ENCODE assay signal across 8 cellular contexts in genomic region chr6:43687437-43688347, GRCh38. TPM values are rescaled to one million over a fixed set of nuclear protein-coding genes. Genes with fewer than 3 reads are reported as not detected.
DNase-seq lines count a peak whose midpoint lies in the region; ATAC-seq and TF ChIP-seq lines count a peak whose summit lies in the region.

Gene MRPS18A, minus strand, starts transcription at chr6:43687791. Its CDS starts 12 bp downstream, at chr6:43687779.

- H3K27me3 Mint-ChIP-seq in H9 (ENCODE audit: low read depth), result no peaks in the 10 kb centered on the region; the same call in 1 of the 2 replicates

- H3K36me3 ChIP-seq in MG63, result no peaks in the 10 kb centered on the region; the same call in 1 of the 2 replicates
- H3K36me3 ChIP-seq in osteoblast (ENCODE audit: insufficient read depth, low read length), result no peaks in the 10 kb centered on the region
- H3K36me3 ChIP-seq in testis (ENCODE audit: low read depth, missing control alignments), result no peaks in the 10 kb centered on the region

- H3K56ac ChIP-seq in H9 (ENCODE audit: insufficient read length, low read depth, low read length), result peak within 1 kb of the TSS; percentile 9

- peak; percentile 47 for DNase-seq in GDM1 (lab: John Stamatoyannopoulos, UW)
- peak; percentile 89 for DNase-seq in H9
- DNase-seq in MG63, result peak; percentile 75
- peak; percentile 81 for DNase-seq in activated naive CD4-positive, alpha-beta T cell treated with anti-CD3 and anti-CD28 coated beads, Interleukin-2, amount 50 U/mL, for 16 hours
- DNase-seq in glomerular endothelial cell (ENCODE audit: extremely low read depth, low read depth, low spot score), result no peak
- DNase-seq in osteoblast (ENCODE audit: insufficient read length, low spot score, missing footprints), result peak; percentile 91
- peak; percentile 90 for DNase-seq in testis

- H2BK15ac ChIP-seq in H9 (ENCODE audit: low read depth, low read length), result no peak within 1 kb of the TSS

- H3K9me3 ChIP-seq in H9 (ENCODE audit: control insufficient read depth, low read depth, low read length) (no peaks in the 10 kb centered on the region), MG63 (no peaks in the 10 kb centered on the region), osteoblast (ENCODE audit: low read depth, low read length) (no peaks in the 10 kb centered on the region), testis (no peaks in the 10 kb centered on the region)

- peaks cover 13% of the 10 kb centered on the region for H3K79me1 ChIP-seq in H9 (ENCODE audit: insufficient read depth, low read depth, low read length, poor library complexity, severe bottlenecking)

- TF ChIP-seq CTCF in H9 (conservative IDR thresholded peaks at IDR 0.05), result no peak
- TF ChIP-seq CTCF in osteoblast (IDR thresholded peaks at IDR 0.05; ENCODE audit: extremely low read depth, low read depth, low read length), result no peak
- TF ChIP-seq CTCF in testis (IDR thresholded peaks at IDR 0.05), result no peak

- no peak within 1 kb of the TSS for H2BK20ac ChIP-seq in H9 (ENCODE audit: low read depth, low read length, poor library complexity, severe bottlenecking)

- no peaks in the 10 kb centered on the region for H3K27me3 ChIP-seq in H9 (ENCODE audit: insufficient read depth, low read length)
- H3K27me3 ChIP-seq in MG63, result no peaks in the 10 kb centered on the region
- H3K27me3 ChIP-seq in osteoblast (ENCODE audit: insufficient read depth, low read length), result no peaks in the 10 kb centered on the region
- H3K27me3 ChIP-seq in testis, result no peaks in the 10 kb centered on the region

- H3K4ac ChIP-seq in H9 (ENCODE audit: low read depth, low read length), result no peak within 1 kb of the TSS

- H4K20me1 ChIP-seq in H9 (ENCODE audit: control insufficient read depth, insufficient read depth, insufficient read length) (no peaks in the 10 kb centered on the region), osteoblast (ENCODE audit: insufficient read depth, low read length) (peaks cover 24% of the 10 kb centered on the region)

- H3K4me1 Mint-ChIP-seq in H9, result peaks cover 22 to 25% of the 10 kb centered on the region in 2 experiments

- no CpG with 5 or more reads among the region's 43 CpGs for WGBS in H9 (ENCODE audit: extremely low coverage, insufficient read length, low lambda C conversion rate)
- WGBS in testis, 2 donors, result 1 to 2% methylated on average over 18 to 43 of the region's 43 CpGs

- H3K27ac Mint-ChIP-seq in H9, result peak within 1 kb of the TSS; percentile 83 to 97 (median 91); a peak in 6 of 7 replicates

- H3K23ac ChIP-seq in H9 (ENCODE audit: insufficient read length, low read depth, low read length), result no peak within 1 kb of the TSS

- H3K4me3 ChIP-seq in MG63, result peak within 1 kb of the TSS; percentile 83
- peak within 1 kb of the TSS; percentile 83 for H3K4me3 ChIP-seq in osteoblast (ENCODE audit: insufficient read depth, low read length)
- H3K4me3 ChIP-seq in testis, result peak within 1 kb of the TSS; percentile 85 to 91

- H2BK120ac ChIP-seq in H9 (ENCODE audit: low read depth, low read length, poor library complexity, severe bottlenecking), result no peak within 1 kb of the TSS

- H3K4me1 ChIP-seq in H9 (ENCODE audit: insufficient read depth, low read length), result no peaks in the 10 kb centered on the region; the same call in 1 of the 2 replicates
- H3K4me1 ChIP-seq in osteoblast (ENCODE audit: insufficient read depth, low read length), result peaks cover 12% of the 10 kb centered on the region
- peaks cover 7% of the 10 kb centered on the region for H3K4me1 ChIP-seq in testis

- H3K79me2 ChIP-seq in H9 (ENCODE audit: insufficient read depth, low read length), result peaks cover 26% of the 10 kb centered on the region
- peaks cover 54% of the 10 kb centered on the region for H3K79me2 ChIP-seq in osteoblast (ENCODE audit: insufficient read depth, low read length)

- H2AFZ ChIP-seq in H9 (ENCODE audit: low read length) (no peak within 1 kb of the TSS), osteoblast (ENCODE audit: low read length) (peak within 1 kb of the TSS; percentile 95)

- H3K14ac ChIP-seq in H9 (ENCODE audit: insufficient read depth, low read length), result 0 out of 2 replicates have a peak within 1 kb of the TSS, but pooled peaks have one; percentile 2

- H4K91ac ChIP-seq in H9 (ENCODE audit: insufficient read length, low read depth, low read length), result no peak within 1 kb of the TSS

- H3K4me3 Mint-ChIP-seq in H9, result peak within 1 kb of the TSS; percentile 96 to 98

- no peak within 1 kb of the TSS for H3T11ph ChIP-seq in H9 (ENCODE audit: low read length)

- peak within 1 kb of the TSS; percentile 89 for H3K9ac ChIP-seq in H9 (ENCODE audit: extremely low read depth, insufficient read length, low read length)

- H4K5ac ChIP-seq in H9 (ENCODE audit: insufficient read length, low read depth, low read length), result no peak within 1 kb of the TSS

- H3K9me3 Mint-ChIP-seq in H9, result no peaks in the 10 kb centered on the region

- H4K8ac ChIP-seq in H9 (replicated peaks; ENCODE audit: insufficient read length, low read depth, low read length), result no peak within 1 kb of the TSS

- H3K23me2 ChIP-seq in H9 (ENCODE audit: insufficient read length, low read depth, low read length, poor library complexity, severe bottlenecking), result peaks cover 8% of the 10 kb centered on the region

- no peak within 1 kb of the TSS for H2AK5ac ChIP-seq in H9 (ENCODE audit: insufficient read length, low read length)

- no peak for TF ChIP-seq POLR2A in testis (IDR thresholded peaks at IDR 0.05)

- H2BK5ac ChIP-seq in H9 (ENCODE audit: insufficient read length, low read length), result no peak within 1 kb of the TSS

- peak; percentile 100 for ATAC-seq in SK-N-SH treated with all-trans-retinoic acid at 6 μM for 48 hours

- intact Hi-C loops in testis (cut with DNase I; ENCODE audit: low total_unique reads), result no loop called here

- H2BK12ac ChIP-seq in H9 (ENCODE audit: insufficient read length, low read depth, low read length), result no peak within 1 kb of the TSS

- H3K27ac ChIP-seq in H9 (ENCODE audit: insufficient read length, low read depth, low read length) (no peak within 1 kb of the TSS), osteoblast (ENCODE audit: low read depth, low read length) (peak within 1 kb of the TSS; percentile 73), testis (peak within 1 kb of the TSS; percentile 61 to 70)

- H3K18ac ChIP-seq in H9 (ENCODE audit: insufficient read length, low read depth, low read length), result peak within 1 kb of the TSS; percentile 49

- no peaks in the 10 kb centered on the region; a peak in 2 of 7 replicates for H3K36me3 Mint-ChIP-seq in H9 (ENCODE audit: insufficient read depth in 1 of 3, low read depth in 3 of 3)

- H3K4me2 ChIP-seq in H9 (ENCODE audit: insufficient read depth, insufficient read length, low read length), result peak within 1 kb of the TSS; percentile 78
- H3K4me2 ChIP-seq in osteoblast (ENCODE audit: insufficient read depth, low read length), result peak within 1 kb of the TSS; percentile 93

TF ChIP-seq in SK-N-SH treated with all-trans-retinoic acid at 6 μM for 48 hours, 23 proteins besides CTCF, POLR2A, EP300 and RAD21 (continues in another document):
- no peak for TF ChIP-seq CSDC2 (CRISPR knock-in tag; IDR thresholded peaks at IDR 0.05)
- TF ChIP-seq GLIS3 (CRISPR knock-in tag; IDR thresholded peaks at IDR 0.05), result no peak
- no peak for TF ChIP-seq BACH2 (CRISPR knock-in tag; IDR thresholded peaks at IDR 0.05; ENCODE audit: borderline replicate concordance)
- TF ChIP-seq TCF4 (CRISPR knock-in tag; IDR thresholded peaks at IDR 0.05; ENCODE audit: borderline replicate concordance), result no peak
- TF ChIP-seq ZNF8 (CRISPR knock-in tag; IDR thresholded peaks at IDR 0.05), result no peak
- TF ChIP-seq CSRNP3 (CRISPR knock-in tag; IDR thresholded peaks at IDR 0.05), result no peak
- no peak for TF ChIP-seq TSHZ2 (CRISPR knock-in tag; IDR thresholded peaks at IDR 0.05)

RNA-seq across cellular contexts. Expression of gene MRPS18A, which starts in this region (rescaled TPM):
- total RNA-seq in H9 (2021) (65.1 and 67.3 TPM in 2 replicates), glomerular endothelial cell (41.2 and 46.4 TPM in 2 replicates), osteoblast (27.5 and 30.4 TPM in 2 replicates), testis (10 to 100 TPM; 37.5 to 48.6 TPM)
- total RNA-seq in MG63 (2014; rRNA removed; shearing (Covaris generic); ENCODE audit: low replicate concordance), result 41.1 and 47.3 TPM in 2 replicates
- 63.0 TPM for polyA plus RNA-seq in testis (ENCODE audit: insufficient read depth, low read depth, low replicate concordance)
